In the genomic region with DNA sequence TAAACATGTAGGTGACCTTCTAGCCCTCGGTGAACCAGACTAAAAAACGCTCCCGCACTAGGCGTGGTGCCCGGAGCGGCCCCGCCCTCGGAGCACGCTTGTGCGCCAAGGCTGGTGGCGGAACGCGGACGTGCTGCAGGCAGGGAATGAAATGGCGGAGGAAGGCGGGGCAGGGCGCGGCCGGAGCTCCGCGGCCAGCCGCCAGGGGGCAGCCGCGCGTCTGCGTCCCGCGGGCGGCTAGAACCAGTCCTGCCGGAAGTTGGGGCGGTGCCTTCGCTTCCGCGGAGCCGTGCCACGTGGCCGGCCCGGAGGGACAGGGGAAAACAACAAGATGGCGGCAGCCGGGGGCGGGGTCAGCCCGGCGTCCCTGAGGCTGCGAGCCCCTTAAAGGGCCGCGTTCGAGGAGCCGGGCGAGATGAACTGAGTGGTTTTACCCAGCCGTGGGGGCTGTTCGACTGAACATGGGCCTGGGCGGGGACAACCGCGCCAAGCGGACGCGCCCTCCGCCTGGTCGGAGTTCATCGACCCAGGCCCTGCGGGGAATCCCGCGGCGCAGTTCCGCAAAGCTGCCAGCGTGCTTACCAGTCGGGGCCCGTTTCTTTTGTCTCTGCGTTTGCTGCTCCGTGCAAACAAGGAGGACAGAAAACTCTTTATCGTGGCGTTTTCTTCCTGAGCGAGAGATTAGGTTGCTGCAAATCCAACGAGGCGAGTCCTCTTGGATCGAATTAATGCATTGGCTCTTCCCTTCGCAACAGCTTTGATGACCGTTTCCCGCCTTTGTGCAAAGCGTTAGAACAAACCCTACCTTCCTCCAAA, we compare ENCODE assay signal across 1 cellular context.
A peak's percentile ranks its signal among the peaks of the same experiment; 100 is the strongest.
TF ChIP-seq lines count a peak whose summit lies in the region.

No MANE protein-coding gene starts in this region.

TF ChIP-seq in HepG2, 621 proteins besides CTCF, POLR2A, EP300 and RAD21 (continued from another document and continues in another):
- peak; percentile 69; the same call in 1 of the 2 replicates for TF ChIP-seq YEATS2 (CRISPR knock-in tag; IDR thresholded peaks at IDR 0.05; ENCODE audit: borderline replicate concordance)
- TF ChIP-seq SP5 (CRISPR knock-in tag; IDR thresholded peaks at IDR 0.05; ENCODE audit: borderline replicate concordance, low read depth): peak; percentile 97
- TF ChIP-seq, protein P1, sequence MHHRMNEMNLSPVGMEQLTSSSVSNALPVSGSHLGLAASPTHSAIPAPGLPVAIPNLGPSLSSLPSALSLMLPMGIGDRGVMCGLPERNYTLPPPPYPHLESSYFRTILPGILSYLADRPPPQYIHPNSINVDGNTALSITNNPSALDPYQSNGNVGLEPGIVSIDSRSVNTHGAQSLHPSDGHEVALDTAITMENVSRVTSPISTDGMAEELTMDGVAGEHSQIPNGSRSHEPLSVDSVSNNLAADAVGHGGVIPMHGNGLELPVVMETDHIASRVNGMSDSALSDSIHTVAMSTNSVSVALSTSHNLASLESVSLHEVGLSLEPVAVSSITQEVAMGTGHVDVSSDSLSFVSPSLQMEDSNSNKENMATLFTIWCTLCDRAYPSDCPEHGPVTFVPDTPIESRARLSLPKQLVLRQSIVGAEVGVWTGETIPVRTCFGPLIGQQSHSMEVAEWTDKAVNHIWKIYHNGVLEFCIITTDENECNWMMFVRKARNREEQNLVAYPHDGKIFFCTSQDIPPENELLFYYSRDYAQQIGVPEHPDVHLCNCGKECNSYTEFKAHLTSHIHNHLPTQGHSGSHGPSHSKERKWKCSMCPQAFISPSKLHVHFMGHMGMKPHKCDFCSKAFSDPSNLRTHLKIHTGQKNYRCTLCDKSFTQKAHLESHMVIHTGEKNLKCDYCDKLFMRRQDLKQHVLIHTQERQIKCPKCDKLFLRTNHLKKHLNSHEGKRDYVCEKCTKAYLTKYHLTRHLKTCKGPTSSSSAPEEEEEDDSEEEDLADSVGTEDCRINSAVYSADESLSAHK (CRISPR knock-in tag; IDR thresholded peaks at IDR 0.05; ENCODE audit: borderline replicate concordance): no peak
- TF ChIP-seq, protein P2, sequence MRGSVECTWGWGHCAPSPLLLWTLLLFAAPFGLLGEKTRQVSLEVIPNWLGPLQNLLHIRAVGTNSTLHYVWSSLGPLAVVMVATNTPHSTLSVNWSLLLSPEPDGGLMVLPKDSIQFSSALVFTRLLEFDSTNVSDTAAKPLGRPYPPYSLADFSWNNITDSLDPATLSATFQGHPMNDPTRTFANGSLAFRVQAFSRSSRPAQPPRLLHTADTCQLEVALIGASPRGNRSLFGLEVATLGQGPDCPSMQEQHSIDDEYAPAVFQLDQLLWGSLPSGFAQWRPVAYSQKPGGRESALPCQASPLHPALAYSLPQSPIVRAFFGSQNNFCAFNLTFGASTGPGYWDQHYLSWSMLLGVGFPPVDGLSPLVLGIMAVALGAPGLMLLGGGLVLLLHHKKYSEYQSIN (CRISPR knock-in tag; IDR thresholded peaks at IDR 0.05; ENCODE audit: borderline replicate concordance): no peak
- TF ChIP-seq ZNF747 (CRISPR knock-in tag; IDR thresholded peaks at IDR 0.05; ENCODE audit: borderline replicate concordance): peak; percentile 87
- peak; percentile 75; the same call in 1 of the 2 replicates for TF ChIP-seq NFKB2 (CRISPR knock-in tag; IDR thresholded peaks at IDR 0.05; ENCODE audit: borderline replicate concordance)
- TF ChIP-seq, protein P3, sequence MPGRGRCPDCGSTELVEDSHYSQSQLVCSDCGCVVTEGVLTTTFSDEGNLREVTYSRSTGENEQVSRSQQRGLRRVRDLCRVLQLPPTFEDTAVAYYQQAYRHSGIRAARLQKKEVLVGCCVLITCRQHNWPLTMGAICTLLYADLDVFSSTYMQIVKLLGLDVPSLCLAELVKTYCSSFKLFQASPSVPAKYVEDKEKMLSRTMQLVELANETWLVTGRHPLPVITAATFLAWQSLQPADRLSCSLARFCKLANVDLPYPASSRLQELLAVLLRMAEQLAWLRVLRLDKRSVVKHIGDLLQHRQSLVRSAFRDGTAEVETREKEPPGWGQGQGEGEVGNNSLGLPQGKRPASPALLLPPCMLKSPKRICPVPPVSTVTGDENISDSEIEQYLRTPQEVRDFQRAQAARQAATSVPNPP (CRISPR knock-in tag; IDR thresholded peaks at IDR 0.05): peak; percentile 96
- no peak for TF ChIP-seq GZF1 (CRISPR knock-in tag; IDR thresholded peaks at IDR 0.05)
- TF ChIP-seq, protein P4, sequence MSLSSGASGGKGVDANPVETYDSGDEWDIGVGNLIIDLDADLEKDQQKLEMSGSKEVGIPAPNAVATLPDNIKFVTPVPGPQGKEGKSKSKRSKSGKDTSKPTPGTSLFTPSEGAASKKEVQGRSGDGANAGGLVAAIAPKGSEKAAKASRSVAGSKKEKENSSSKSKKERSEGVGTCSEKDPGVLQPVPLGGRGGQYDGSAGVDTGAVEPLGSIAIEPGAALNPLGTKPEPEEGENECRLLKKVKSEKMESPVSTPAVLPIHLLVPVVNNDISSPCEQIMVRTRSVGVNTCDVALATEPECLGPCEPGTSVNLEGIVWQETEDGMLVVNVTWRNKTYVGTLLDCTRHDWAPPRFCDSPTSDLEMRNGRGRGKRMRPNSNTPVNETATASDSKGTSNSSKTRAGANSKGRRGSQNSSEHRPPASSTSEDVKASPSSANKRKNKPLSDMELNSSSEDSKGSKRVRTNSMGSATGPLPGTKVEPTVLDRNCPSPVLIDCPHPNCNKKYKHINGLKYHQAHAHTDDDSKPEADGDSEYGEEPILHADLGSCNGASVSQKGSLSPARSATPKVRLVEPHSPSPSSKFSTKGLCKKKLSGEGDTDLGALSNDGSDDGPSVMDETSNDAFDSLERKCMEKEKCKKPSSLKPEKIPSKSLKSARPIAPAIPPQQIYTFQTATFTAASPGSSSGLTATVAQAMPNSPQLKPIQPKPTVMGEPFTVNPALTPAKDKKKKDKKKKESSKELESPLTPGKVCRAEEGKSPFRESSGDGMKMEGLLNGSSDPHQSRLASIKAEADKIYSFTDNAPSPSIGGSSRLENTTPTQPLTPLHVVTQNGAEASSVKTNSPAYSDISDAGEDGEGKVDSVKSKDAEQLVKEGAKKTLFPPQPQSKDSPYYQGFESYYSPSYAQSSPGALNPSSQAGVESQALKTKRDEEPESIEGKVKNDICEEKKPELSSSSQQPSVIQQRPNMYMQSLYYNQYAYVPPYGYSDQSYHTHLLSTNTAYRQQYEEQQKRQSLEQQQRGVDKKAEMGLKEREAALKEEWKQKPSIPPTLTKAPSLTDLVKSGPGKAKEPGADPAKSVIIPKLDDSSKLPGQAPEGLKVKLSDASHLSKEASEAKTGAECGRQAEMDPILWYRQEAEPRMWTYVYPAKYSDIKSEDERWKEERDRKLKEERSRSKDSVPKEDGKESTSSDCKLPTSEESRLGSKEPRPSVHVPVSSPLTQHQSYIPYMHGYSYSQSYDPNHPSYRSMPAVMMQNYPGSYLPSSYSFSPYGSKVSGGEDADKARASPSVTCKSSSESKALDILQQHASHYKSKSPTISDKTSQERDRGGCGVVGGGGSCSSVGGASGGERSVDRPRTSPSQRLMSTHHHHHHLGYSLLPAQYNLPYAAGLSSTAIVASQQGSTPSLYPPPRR (CRISPR knock-in tag; IDR thresholded peaks at IDR 0.05; ENCODE audit: borderline replicate concordance): no peak; the same call in 1 of the 2 replicates
- TF ChIP-seq, protein P5, sequence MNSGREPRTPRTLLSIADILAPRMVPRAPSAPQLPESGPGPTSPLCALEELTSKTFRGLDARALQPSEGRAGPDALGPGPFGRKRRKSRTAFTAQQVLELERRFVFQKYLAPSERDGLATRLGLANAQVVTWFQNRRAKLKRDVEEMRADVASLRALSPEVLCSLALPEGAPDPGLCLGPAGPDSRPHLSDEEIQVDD (CRISPR knock-in tag; IDR thresholded peaks at IDR 0.05; ENCODE audit: borderline replicate concordance): no peak; the same call in 1 of the 2 replicates
- TF ChIP-seq NBN (conservative IDR thresholded peaks at IDR 0.05): no peak
- peak; percentile 97 for TF ChIP-seq ETV5 (CRISPR knock-in tag; IDR thresholded peaks at IDR 0.05; ENCODE audit: borderline replicate concordance)
- TF ChIP-seq ZNF562 (CRISPR knock-in tag; IDR thresholded peaks at IDR 0.05; ENCODE audit: borderline replicate concordance): no peak
- peak; percentile 86; the same call in 1 of the 2 replicates for TF ChIP-seq MTA1 (CRISPR knock-in tag; IDR thresholded peaks at IDR 0.05; ENCODE audit: borderline replicate concordance)
- TF ChIP-seq BORCS8-MEF2B (CRISPR knock-in tag; IDR thresholded peaks at IDR 0.05): peak; percentile 91
- TF ChIP-seq ZNF430 (CRISPR knock-in tag; IDR thresholded peaks at IDR 0.05): peak; percentile 97
- TF ChIP-seq FOXC1 (CRISPR knock-in tag; IDR thresholded peaks at IDR 0.05; ENCODE audit: borderline replicate concordance): peak; percentile 99
- TF ChIP-seq, protein P6, sequence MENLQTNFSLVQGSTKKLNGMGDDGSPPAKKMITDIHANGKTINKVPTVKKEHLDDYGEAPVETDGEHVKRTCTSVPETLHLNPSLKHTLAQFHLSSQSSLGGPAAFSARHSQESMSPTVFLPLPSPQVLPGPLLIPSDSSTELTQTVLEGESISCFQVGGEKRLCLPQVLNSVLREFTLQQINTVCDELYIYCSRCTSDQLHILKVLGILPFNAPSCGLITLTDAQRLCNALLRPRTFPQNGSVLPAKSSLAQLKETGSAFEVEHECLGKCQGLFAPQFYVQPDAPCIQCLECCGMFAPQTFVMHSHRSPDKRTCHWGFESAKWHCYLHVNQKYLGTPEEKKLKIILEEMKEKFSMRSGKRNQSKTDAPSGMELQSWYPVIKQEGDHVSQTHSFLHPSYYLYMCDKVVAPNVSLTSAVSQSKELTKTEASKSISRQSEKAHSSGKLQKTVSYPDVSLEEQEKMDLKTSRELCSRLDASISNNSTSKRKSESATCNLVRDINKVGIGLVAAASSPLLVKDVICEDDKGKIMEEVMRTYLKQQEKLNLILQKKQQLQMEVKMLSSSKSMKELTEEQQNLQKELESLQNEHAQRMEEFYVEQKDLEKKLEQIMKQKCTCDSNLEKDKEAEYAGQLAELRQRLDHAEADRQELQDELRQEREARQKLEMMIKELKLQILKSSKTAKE (CRISPR knock-in tag; IDR thresholded peaks at IDR 0.05; ENCODE audit: borderline replicate concordance): no peak
- peak; percentile 97 for TF ChIP-seq RBFOX2 (IDR thresholded peaks at IDR 0.05; ENCODE audit: low read depth, low read length)
- peak; percentile 95 for TF ChIP-seq ZNF546 (CRISPR knock-in tag; conservative IDR thresholded peaks at IDR 0.05)
- TF ChIP-seq MIER3 (CRISPR knock-in tag; IDR thresholded peaks at IDR 0.05; ENCODE audit: borderline replicate concordance): peak; percentile 75; the same call in 1 of the 2 replicates
- no peak for TF ChIP-seq SRY (CRISPR knock-in tag; IDR thresholded peaks at IDR 0.05)
- TF ChIP-seq JARID2 (CRISPR knock-in tag; IDR thresholded peaks at IDR 0.05; ENCODE audit: insufficient replicate concordance): no peak
- TF ChIP-seq, protein P7, sequence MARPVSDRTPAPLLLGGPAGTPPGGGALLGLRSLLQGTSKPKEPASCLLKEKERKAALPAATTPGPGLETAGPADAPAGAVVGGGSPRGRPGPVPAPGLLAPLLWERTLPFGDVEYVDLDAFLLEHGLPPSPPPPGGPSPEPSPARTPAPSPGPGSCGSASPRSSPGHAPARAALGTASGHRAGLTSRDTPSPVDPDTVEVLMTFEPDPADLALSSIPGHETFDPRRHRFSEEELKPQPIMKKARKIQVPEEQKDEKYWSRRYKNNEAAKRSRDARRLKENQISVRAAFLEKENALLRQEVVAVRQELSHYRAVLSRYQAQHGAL (CRISPR knock-in tag; IDR thresholded peaks at IDR 0.05; ENCODE audit: not compliant biosample characterization): no peak
- TF ChIP-seq ZNF713 (CRISPR knock-in tag; IDR thresholded peaks at IDR 0.05): peak; percentile 52; the same call in 1 of the 2 replicates
- no peak; the same call in none of the 2 replicates for TF ChIP-seq NR2F6 (IDR thresholded peaks at IDR 0.05)
- TF ChIP-seq NR2F6 (CRISPR knock-in tag; IDR thresholded peaks at IDR 0.05): no peak; the same call in 1 of the 2 replicates
- peak; percentile 87 for TF ChIP-seq HES4 (CRISPR knock-in tag; IDR thresholded peaks at IDR 0.05; ENCODE audit: borderline replicate concordance)
- TF ChIP-seq ZSCAN31 (CRISPR knock-in tag; IDR thresholded peaks at IDR 0.05; ENCODE audit: low read depth): peak; percentile 82; the same call in 1 of the 2 replicates
- TF ChIP-seq ZNF839 (CRISPR knock-in tag; IDR thresholded peaks at IDR 0.05; ENCODE audit: borderline replicate concordance): no peak; the same call in 1 of the 2 replicates
- peak; percentile 81; the same call in 1 of the 2 replicates for TF ChIP-seq CBX5 (CRISPR knock-in tag; IDR thresholded peaks at IDR 0.05; ENCODE audit: borderline replicate concordance)
- TF ChIP-seq SMARCE1 (IDR thresholded peaks at IDR 0.05; ENCODE audit: borderline replicate concordance): no peak
- TF ChIP-seq, protein P8, sequence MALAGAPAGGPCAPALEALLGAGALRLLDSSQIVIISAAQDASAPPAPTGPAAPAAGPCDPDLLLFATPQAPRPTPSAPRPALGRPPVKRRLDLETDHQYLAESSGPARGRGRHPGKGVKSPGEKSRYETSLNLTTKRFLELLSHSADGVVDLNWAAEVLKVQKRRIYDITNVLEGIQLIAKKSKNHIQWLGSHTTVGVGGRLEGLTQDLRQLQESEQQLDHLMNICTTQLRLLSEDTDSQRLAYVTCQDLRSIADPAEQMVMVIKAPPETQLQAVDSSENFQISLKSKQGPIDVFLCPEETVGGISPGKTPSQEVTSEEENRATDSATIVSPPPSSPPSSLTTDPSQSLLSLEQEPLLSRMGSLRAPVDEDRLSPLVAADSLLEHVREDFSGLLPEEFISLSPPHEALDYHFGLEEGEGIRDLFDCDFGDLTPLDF (CRISPR knock-in tag; IDR thresholded peaks at IDR 0.05): peak; percentile 42; the same call in 1 of the 2 replicates
- TF ChIP-seq, protein P9, sequence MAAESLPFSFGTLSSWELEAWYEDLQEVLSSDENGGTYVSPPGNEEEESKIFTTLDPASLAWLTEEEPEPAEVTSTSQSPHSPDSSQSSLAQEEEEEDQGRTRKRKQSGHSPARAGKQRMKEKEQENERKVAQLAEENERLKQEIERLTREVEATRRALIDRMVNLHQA (CRISPR knock-in tag; IDR thresholded peaks at IDR 0.05): no peak
- TF ChIP-seq ZNF788 (CRISPR knock-in tag; IDR thresholded peaks at IDR 0.05; ENCODE audit: borderline replicate concordance): peak; percentile 89; the same call in 1 of the 2 replicates
- peak; percentile 78 for TF ChIP-seq KMT2B (CRISPR knock-in tag; IDR thresholded peaks at IDR 0.05)
- TF ChIP-seq TAF15 (IDR thresholded peaks at IDR 0.05; ENCODE audit: low read depth, low read length, poor library complexity, severe bottlenecking): peak; percentile 90
- no peak for TF ChIP-seq NFE2 (CRISPR knock-in tag; IDR thresholded peaks at IDR 0.05)
- 0 out of 2 replicates have a peak, but pooled peaks have one; percentile 50 for TF ChIP-seq HNRNPUL1 (IDR thresholded peaks at IDR 0.05; ENCODE audit: low read depth, low read length)
- TF ChIP-seq RBM39 (IDR thresholded peaks at IDR 0.05; ENCODE audit: low read depth, low read length, poor library complexity, severe bottlenecking): peak; percentile 87
- peak; percentile 67 for TF ChIP-seq PTBP1 (IDR thresholded peaks at IDR 0.05; ENCODE audit: low read depth, low read length, poor library complexity, severe bottlenecking)
- no peak for TF ChIP-seq BRCA1 (CRISPR knock-in tag; IDR thresholded peaks at IDR 0.05)
- TF ChIP-seq, protein P10, sequence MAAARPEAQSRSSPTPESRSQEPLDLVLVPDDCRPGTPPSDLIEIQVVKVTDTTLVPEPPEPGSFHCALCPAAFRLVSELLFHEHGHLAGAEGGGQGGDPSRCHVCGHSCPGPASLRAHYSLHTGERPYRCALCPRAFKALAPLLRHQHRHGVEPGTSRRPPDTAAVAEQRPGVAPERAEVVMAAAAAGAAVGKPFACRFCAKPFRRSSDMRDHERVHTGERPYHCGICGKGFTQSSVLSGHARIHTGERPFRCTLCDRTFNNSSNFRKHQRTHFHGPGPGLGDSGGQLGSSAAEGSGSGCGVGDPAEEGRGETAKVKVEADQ (CRISPR knock-in tag; IDR thresholded peaks at IDR 0.05; ENCODE audit: borderline replicate concordance): peak; percentile 93; the same call in 1 of the 2 replicates
- TF ChIP-seq EZH2 (conservative IDR thresholded peaks at IDR 0.05; ENCODE audit: low read depth, low read length): no peak
